ENCODE assay signal across 8 cellular contexts in the genomic region with DNA sequence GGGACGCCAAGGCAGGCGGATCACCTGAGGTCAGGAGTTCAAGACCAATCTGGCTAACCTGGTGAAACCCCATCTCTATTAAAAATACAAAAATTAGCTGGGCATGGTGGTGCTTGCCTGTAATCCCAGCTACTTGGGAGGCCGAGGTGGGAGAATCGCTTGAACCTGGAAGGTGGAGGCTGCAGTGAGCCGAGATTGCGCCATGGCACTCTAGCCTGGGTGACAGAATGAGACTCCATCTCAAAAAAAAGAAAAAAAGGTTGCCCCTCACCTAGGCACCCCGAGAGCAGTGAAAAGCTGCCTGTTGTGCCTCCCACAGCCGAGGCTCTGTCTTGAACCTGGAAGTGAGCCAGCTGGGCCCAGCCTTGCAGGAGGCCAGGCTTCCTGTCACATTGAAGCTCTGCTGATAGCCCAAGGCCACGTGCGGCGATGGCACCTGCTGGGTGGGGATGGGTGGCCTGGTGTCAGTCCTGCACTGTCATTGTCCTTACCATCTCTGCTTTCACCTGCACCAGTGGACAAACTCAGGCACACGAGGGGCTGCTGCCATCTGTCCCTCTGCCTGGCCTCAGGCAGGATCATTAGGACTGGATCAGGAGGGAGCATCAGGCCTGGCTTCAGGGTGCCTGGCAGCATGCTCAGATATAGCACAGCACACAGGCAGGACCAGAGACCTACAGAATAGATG. TPM values are rescaled to one million over a fixed set of nuclear protein-coding genes. Genes with fewer than 3 reads are reported as not detected.
DNase-seq lines count a peak whose midpoint lies in the region; ATAC-seq and TF ChIP-seq lines count a peak whose summit lies in the region.

No MANE protein-coding gene starts in this region.

- H3K4me3 Mint-ChIP-seq in T-cell, result peak overlapping the region; percentile 31 to 70 (median 34)

- peaks cover 63 to 74% (median 71%) of the 10 kb centered on the region in 3 donors for H3K4me1 Mint-ChIP-seq in T-cell

- H3K9me3 Mint-ChIP-seq in T-cell, result no peaks in the 10 kb centered on the region

- TF ChIP-seq POLR2A in erythroblast (IDR thresholded peaks at IDR 0.05; ENCODE audit: low read length), result peak; percentile 35

- peak in 2 of 3 experiments; percentile 47 to 69 for DNase-seq in NCI-H1417 (lab: John Stamatoyannopoulos, UW)
- DNase-seq in NCI-H1417 treated with DMSO at 0.1 percent for 48 hours (lab: John Stamatoyannopoulos, UW), result no peak
- peak in 29 of 34 experiments; percentile 37 to 77 (median 60) for DNase-seq in T-cell
- DNase-seq in erythroblast (lab: John Stamatoyannopoulos, UW), result peak; percentile 88 to 91
- DNase-seq in stimulated activated CD8-positive, alpha-beta memory T cell treated with anti-CD3 and anti-CD28 coated beads, Interleukin-4, amount 100 ng/mL, for 48 hours, result peak; percentile 62
- DNase-seq in NCI-H187 (lab: John Stamatoyannopoulos, UW), result no peak

- H3K27me3 Mint-ChIP-seq in T-cell, result no peaks in the 10 kb centered on the region

- H3K36me3 Mint-ChIP-seq in T-cell, result no peaks in the 10 kb centered on the region

- CTCF ChIA-PET in T-cell (lab: Charles Lee), result interaction anchor here (1.0 to 1.3 kb wide), 3 partner anchors 21 to 44 kb away, joined by 3 to 5 read pairs (median 3); no protein-coding TSS in a partner anchor

- ATAC-seq in T-cell (replicated peaks in 1 of 4), result peak in 1 of 4 experiments; percentile 9
- ATAC-seq in HG02763 (IDR thresholded peaks at IDR 0.05; ENCODE audit: unreplicated experiment), result no peak
- ATAC-seq in HG03378 (IDR thresholded peaks at IDR 0.05; ENCODE audit: unreplicated experiment), result no peak

- H3K27ac Mint-ChIP-seq in T-cell, result peak overlapping the region; percentile 96 to 98

- POLR2A ChIA-PET in T-cell (lab: Charles Lee), result interaction anchor here (0.6 to 1.0 kb wide), 4 partner anchors 10 to 208 kb away, joined by 3 to 4 read pairs (median 3); no protein-coding TSS in a partner anchor

RNA-seq across cellular contexts. Expression of a gene that starts 37.8 kb away (rescaled TPM):
- total RNA-seq in T-cell, result 10 to 100 TPM; 27.1 to 41.4 (median 31.2) TPM

RNA-seq across cellular contexts. Expression of a gene that starts 43.2 kb away (rescaled TPM):
- 100 to 1,000 TPM in 2 of 5 donors, 10 to 100 TPM in 3; 39.9 to 326 (median 52.1) TPM for total RNA-seq in T-cell

Comparison
In these comparisons a context has a peak if more than half of its experiments do, and no peak if none do; other contexts are left out.
1. DNase-seq: peak in NCI-H1417 (2 of 3), T-cell (29 of 34), erythroblast (2 of 2) and stimulated activated CD8-positive, alpha-beta memory T cell treated with anti-CD3 and anti-CD28 coated beads, Interleukin-4, amount 100 ng/mL, for 48 hours (single experiment); none in NCI-H1417 treated with DMSO at 0.1 percent for 48 hours (single experiment) and NCI-H187 (0 of 2).